8 cellular contexts compared by ENCODE assay signal in the genomic region with DNA sequence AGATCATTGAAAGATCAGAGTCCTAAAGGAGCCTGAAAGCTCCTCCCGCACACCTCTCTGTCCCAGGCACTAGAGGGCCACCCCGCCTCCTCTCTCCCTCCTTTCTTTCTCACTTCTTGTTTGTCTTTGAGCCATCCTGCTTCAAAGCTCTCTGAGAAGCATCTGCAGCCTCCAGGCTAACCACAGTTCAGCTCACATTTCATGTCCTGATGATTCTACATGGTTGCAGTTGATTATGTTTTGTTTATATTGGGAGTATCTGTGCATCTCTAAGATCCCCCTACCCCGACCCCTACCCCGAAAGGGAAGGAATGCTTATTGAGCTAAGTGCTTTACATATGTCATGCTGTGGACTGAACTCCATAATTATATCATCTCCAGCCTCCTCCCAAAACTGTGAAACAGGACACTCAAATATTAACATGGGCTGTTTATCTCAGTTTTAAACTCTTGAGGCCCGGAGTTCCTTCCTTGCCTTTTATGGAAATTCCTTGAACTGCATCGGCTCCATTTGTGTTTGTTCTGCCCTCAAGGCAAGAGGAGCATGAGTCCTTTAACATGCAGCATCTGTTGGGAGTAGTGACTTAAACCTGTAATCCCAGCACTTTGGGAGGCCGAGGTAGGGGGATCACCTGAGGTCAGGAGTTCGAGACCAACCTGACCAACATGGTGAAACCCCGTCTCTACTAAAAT. TPM values are rescaled to one million over a fixed set of nuclear protein-coding genes. Genes with fewer than 3 reads are reported as not detected.
DNase-seq lines count a peak whose midpoint lies in the region; ATAC-seq and TF ChIP-seq lines count a peak whose summit lies in the region.

No MANE protein-coding gene starts in this region.

- no peak for DNase-seq in BE2C
- peak; percentile 21 for DNase-seq in NCI-H524 treated with DMSO at 0.1 percent for 48 hours (lab: John Stamatoyannopoulos, UW)
- peak; percentile 84 for DNase-seq in brain pericyte (ENCODE audit: low read depth, low spot score)
- DNase-seq in mucosa of descending colon: peak in 2 of 3 donors; percentile 57 to 71
- DNase-seq in stimulated activated CD4-positive, alpha-beta T cell treated with anti-CD3 and anti-CD28 coated beads, Interleukin-2, amount 100 ng/mL, for 48 hours: no peak

- TF ChIP-seq CTCF in BE2C (IDR thresholded peaks at IDR 0.05; ENCODE audit: low read depth, low read length) (0 out of 2 replicates have a peak, but pooled peaks have one; percentile 15), mucosa of descending colon (IDR thresholded peaks at IDR 0.05) (no peak)

- H3K9me3 ChIP-seq in BE2C (no peaks in the 10 kb centered on the region), mucosa of descending colon (no peaks in the 10 kb centered on the region)

- no peak overlapping the region for H3K4me3 ChIP-seq in BE2C (ENCODE audit: low read depth, low read length)
- H3K4me3 ChIP-seq in mucosa of descending colon: no peak overlapping the region

- H3K27me3 ChIP-seq in BE2C: no peaks in the 10 kb centered on the region

- intact Hi-C loops in mucosa of descending colon (cut with DNase I, micrococcal nuclease): no loop called here

- H3K36me3 ChIP-seq in BE2C: no peaks in the 10 kb centered on the region
- H3K36me3 ChIP-seq in mucosa of descending colon (ENCODE audit: low read depth): no peaks in the 10 kb centered on the region

- TF ChIP-seq POLR2A in GM18505 (IDR thresholded peaks at IDR 0.05; ENCODE audit: borderline replicate concordance, extremely low read depth, insufficient read depth, insufficient read length): no peak

- H3K4me1 ChIP-seq in BE2C: peaks cover 18% of the 10 kb centered on the region
- H3K4me1 ChIP-seq in mucosa of descending colon (ENCODE audit: low read depth): peaks cover 33% of the 10 kb centered on the region

- ATAC-seq in GM18505 (IDR thresholded peaks at IDR 0.05; ENCODE audit: unreplicated experiment): peak; percentile 84
- peak; percentile 82 for ATAC-seq in HG02884 (IDR thresholded peaks at IDR 0.05; ENCODE audit: unreplicated experiment)
- ATAC-seq in mucosa of descending colon: peak; percentile 67
- no peak for ATAC-seq in HG02588 (IDR thresholded peaks at IDR 0.05; ENCODE audit: unreplicated experiment)

RNA-seq across cellular contexts. Expression of a gene that starts 30.9 kb away (rescaled TPM):
- polyA plus RNA-seq in BE2C (2012; ENCODE audit: insufficient read depth, insufficient read length, low read depth): 2.9 TPM
- 100 to 1,000 TPM; 212 to 515 (median 221) TPM for total RNA-seq in mucosa of descending colon

Comparison
In these comparisons a context has a peak if more than half of its experiments do, and no peak if none do; other contexts are left out.
1. DNase-seq: peak in NCI-H524 treated with DMSO at 0.1 percent for 48 hours (single experiment), brain pericyte (single experiment) and mucosa of descending colon (2 of 3); none in BE2C (single experiment) and stimulated activated CD4-positive, alpha-beta T cell treated with anti-CD3 and anti-CD28 coated beads, Interleukin-2, amount 100 ng/mL, for 48 hours (0 of 2).